In the genomic region with DNA sequence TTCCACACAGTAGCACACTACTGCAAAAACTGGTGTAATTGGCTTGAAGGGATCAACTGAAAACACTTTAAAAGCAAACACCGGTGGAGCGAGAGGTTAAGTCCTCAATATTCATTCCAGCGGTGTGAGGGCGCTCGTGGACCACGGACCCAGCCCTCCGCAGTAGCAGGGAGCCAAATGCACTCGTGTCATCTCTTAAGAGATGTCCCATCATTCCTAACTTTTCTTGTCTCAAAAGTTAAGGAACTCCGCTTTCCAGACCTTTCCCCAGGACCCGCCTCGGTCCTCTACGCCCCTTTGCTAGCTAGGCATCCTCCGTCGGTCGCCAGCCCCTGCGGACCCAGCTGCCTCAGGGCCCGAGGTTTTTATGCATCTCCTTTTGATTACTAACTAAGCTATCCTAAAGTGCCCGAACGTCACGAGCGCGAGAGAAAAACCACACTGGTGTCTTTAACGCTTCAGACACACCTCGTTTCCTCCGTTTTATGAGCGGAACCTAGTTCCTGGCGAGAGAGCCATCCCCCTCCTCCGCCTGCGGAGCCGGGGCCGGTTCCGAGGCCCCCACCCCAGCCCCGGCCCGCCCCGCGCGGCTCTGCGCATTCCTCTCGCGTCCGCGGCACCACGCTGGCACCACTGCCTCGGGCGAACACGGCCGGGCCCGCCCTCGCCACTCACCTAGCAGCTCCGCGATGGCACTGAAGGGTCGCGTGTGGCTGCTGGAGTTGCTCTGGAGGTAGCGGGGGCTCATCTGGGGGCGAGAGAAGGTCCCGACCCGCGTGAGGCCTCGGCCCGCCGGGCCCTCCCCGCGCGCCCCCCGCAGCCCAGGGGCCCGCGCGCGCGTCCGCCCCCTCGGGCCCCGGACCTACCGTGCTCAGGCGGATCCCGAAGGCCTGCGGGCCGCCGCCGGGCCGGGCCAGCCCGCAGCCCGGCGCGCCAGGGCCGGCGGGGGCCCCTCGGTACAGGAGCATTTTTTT, we compare ENCODE assay signal across 8 cellular contexts. TPM values are rescaled to one million over a fixed set of nuclear protein-coding genes. Genes with fewer than 3 reads are reported as not detected.
DNase-seq lines count a peak whose midpoint lies in the region; ATAC-seq and TF ChIP-seq lines count a peak whose summit lies in the region.

No MANE protein-coding gene starts in this region.

- H3K18ac ChIP-seq in IMR-90 (ENCODE audit: low read depth, low read length) = no peak overlapping the region

- no peak overlapping the region for H2AK5ac ChIP-seq in IMR-90 (ENCODE audit: low read depth, low read length)

- DNase-seq in COR-L47 (lab: John Stamatoyannopoulos, UW) (peak; percentile 8), IMR-90 (peak; percentile 49), SK-MEL-5 (ENCODE audit: low read depth, low spot score) (peak; percentile 54), adrenal gland (peak; percentile 39 to 75 (median 64)), heart right ventricle (peak; percentile 37 to 38), posterior cingulate gyrus (peak; percentile 13 to 88 (median 47)), UCSD-AML1 (lab: John Stamatoyannopoulos, UW; ENCODE audit: unreplicated experiment) (no peak)

- H2BK120ac ChIP-seq in IMR-90 (ENCODE audit: low read depth, low read length) = no peak overlapping the region

- H3K9ac ChIP-seq in IMR-90 (ENCODE audit: low read depth, low read length) = peak overlapping the region; percentile 77

- no peak overlapping the region for H2BK5ac ChIP-seq in IMR-90 (ENCODE audit: low read depth, low read length, poor library complexity, severe bottlenecking)

- intact Hi-C loops in IMR-90 (cut with micrococcal nuclease) = loop anchor here (10.0 kb wide), 1 partner anchor 626 kb away; a partner anchor contains a TSS
- intact Hi-C loops in adrenal gland (cut with DNase I) = no loop called here
- intact Hi-C loops in heart right ventricle (cut with DNase I) = no loop called here
- intact Hi-C loops in posterior cingulate gyrus (cut with DNase I) = no loop called here

- dilution Hi-C loops in IMR-90 (cut with HindIII; ENCODE audit: low sequenced_read_pairs, unreplicated experiment) = no loop called here

- H3K4ac ChIP-seq in IMR-90 (ENCODE audit: low read depth, low read length) = peak overlapping the region; percentile 59; the same call in 1 of the 2 replicates

- in situ Hi-C loops in IMR-90 (cut with MboI; ENCODE audit: low sequenced_read_pairs) = no loop called here
- in situ Hi-C loops in SK-MEL-5 (cut with HindIII; ENCODE audit: low pct_unique_long_range_greater_than_20kb, low sequenced_read_pairs) = no loop called here

- peak overlapping the region; percentile 33; the same call in 1 of the 2 replicates for H4K91ac ChIP-seq in IMR-90 (ENCODE audit: insufficient read depth, low read depth, low read length)

- peak overlapping the region; percentile 86 for H2AFZ ChIP-seq in IMR-90 (replicated peaks; ENCODE audit: low read length, poor library complexity)

- H3K56ac ChIP-seq in IMR-90 (ENCODE audit: extremely low read depth, insufficient read depth, low read length) = no peak overlapping the region

- 53% methylated on average over 11 of the region's 88 CpGs; no CpG with 5 or more reads in 1 of the 2 experiments for WGBS in IMR-90 (ENCODE audit: extremely low coverage in 2 of 2, insufficient read length in 1 of 2), 2 experiments
- 1 to 42% (median 28%) methylated on average over 39 to 86 of the region's 88 CpGs; no CpG with 5 or more reads in 1 of the 4 donors for WGBS in adrenal gland, 4 donors
- whole genome bisulfite sequencing in heart right ventricle, 2 donors = 1% methylated on average over 46 to 86 of the region's 88 CpGs

- peak; percentile 56 for TF ChIP-seq RAD21 in IMR-90 (IDR thresholded peaks at IDR 0.05; ENCODE audit: low read length)

- peak overlapping the region; percentile 36 for H3K27ac ChIP-seq in IMR-90 (ENCODE audit: insufficient read depth, low read length)
- H3K27ac ChIP-seq in adrenal gland = peak overlapping the region in 3 of 5 donors; percentile 71 to 83 (median 77)
- H3K27ac ChIP-seq in heart right ventricle = peak overlapping the region in 9 of 10 donors; percentile 34 to 64 (median 48)

- peak overlapping the region; percentile 62 for H3K4me3 ChIP-seq in IMR-90 (ENCODE audit: insufficient read depth, low read depth, low read length)
- peak overlapping the region in 2 of 4 donors; percentile 51 to 67 for H3K4me3 ChIP-seq in adrenal gland
- H3K4me3 ChIP-seq in heart right ventricle = peak overlapping the region; percentile 44 to 71 (median 62)

- H3K4me1 ChIP-seq in IMR-90 (ENCODE audit: control insufficient read depth, insufficient read depth, low read length) (no peaks in the 10 kb centered on the region), adrenal gland (replicated peaks in 1 of 2) (no peaks in the 10 kb centered on the region), heart right ventricle (peaks cover 0 to 12% (median 3%) of the 10 kb centered on the region in 9 donors)

- H2BK15ac ChIP-seq in IMR-90 (ENCODE audit: low read depth, low read length) = no peak overlapping the region

- CTCF ChIA-PET in IMR-90 (lab: Yijun Ruan, JAX) = no interaction called here

- POLR2A ChIA-PET in IMR-90 (lab: Charles Lee; ENCODE audit: unreplicated experiment) = interaction anchor here (0.6 kb wide), 1 partner anchor 20 kb away, joined by 3 read pairs; no protein-coding TSS in a partner anchor

- BruUV-seq in IMR-90 (replicated peaks; lab: Mats Ljungman, UMichigan) = no TSS peak

- H2BK20ac ChIP-seq in IMR-90 (ENCODE audit: low read depth, low read length) = no peak overlapping the region

- no peaks in the 10 kb centered on the region; the same call in 1 of the 2 replicates for H3K9me1 ChIP-seq in IMR-90 (ENCODE audit: insufficient read depth, low read length)

- TF ChIP-seq CTCF in IMR-90 (conservative IDR thresholded peaks at IDR 0.05; ENCODE audit: low read depth, low read length) (peak; percentile 53), adrenal gland (IDR thresholded peaks at IDR 0.05) (peak in 4 of 6 experiments; percentile 30 to 41 (median 38)), heart right ventricle (IDR thresholded peaks at IDR 0.05) (peak in 8 of 9 donors; percentile 17 to 64 (median 48))

- H3K27me3 ChIP-seq in IMR-90 (ENCODE audit: control insufficient read depth, insufficient read depth, low read length) (peaks cover 3% of the 10 kb centered on the region; the same call in 1 of the 2 replicates), adrenal gland (peaks cover 5% of the 10 kb centered on the region), heart right ventricle (peaks cover 0 to 41% (median 0%) of the 10 kb centered on the region in 7 donors)

- H3K23ac ChIP-seq in IMR-90 (ENCODE audit: low read depth, low read length) = peak overlapping the region; percentile 84

- no peak for TF ChIP-seq POLR2A in IMR-90 (IDR thresholded peaks at IDR 0.05; ENCODE audit: low read depth, low read length)
- TF ChIP-seq POLR2A in adrenal gland (IDR thresholded peaks at IDR 0.05) = no peak

- H4K5ac ChIP-seq in IMR-90 (ENCODE audit: low read depth, low read length) = no peak overlapping the region

- peaks cover 0 to 15% of the 10 kb centered on the region in 2 experiments; a peak in 1 of 4 replicates for H3K79me1 ChIP-seq in IMR-90 (ENCODE audit: low read depth in 1 of 2, low read length in 2 of 2)

- H4K20me1 ChIP-seq in IMR-90 (ENCODE audit: insufficient read depth, low read length) = peaks cover 18% of the 10 kb centered on the region; the same call in 1 of the 2 replicates

- H4K8ac ChIP-seq in IMR-90 (ENCODE audit: low read depth in 2 of 2, low read length in 2 of 2) = peak overlapping the region in 1 of 2 experiments; percentile 52; a peak in 1 of 4 replicates

- H3K4me2 ChIP-seq in IMR-90 (ENCODE audit: low read depth, low read length) = peak overlapping the region; percentile 75

- no peaks in the 10 kb centered on the region for H3K9me3 ChIP-seq in IMR-90 (ENCODE audit: control insufficient read depth, insufficient read depth, low read length)
- H3K9me3 ChIP-seq in adrenal gland (replicated peaks in 1 of 3) = no peaks in the 10 kb centered on the region
- H3K9me3 ChIP-seq in heart right ventricle = no peaks in the 10 kb centered on the region

- H3K36me3 ChIP-seq in IMR-90 (ENCODE audit: control insufficient read depth, insufficient read depth, low read length) (no peaks in the 10 kb centered on the region), adrenal gland (replicated peaks in 1 of 2) (no peaks in the 10 kb centered on the region), heart right ventricle (no peaks in the 10 kb centered on the region)

- H3K14ac ChIP-seq in IMR-90 (replicated peaks; ENCODE audit: low read depth, low read length) = no peak overlapping the region

- ATAC-seq in GM21423 (IDR thresholded peaks at IDR 0.05; ENCODE audit: unreplicated experiment) (peak; percentile 40), IMR-90 (ENCODE audit: low read depth) (peak; percentile 71), heart right ventricle (peak; percentile 45 to 80 (median 76))

- peak overlapping the region; percentile 94 for H2AK9ac ChIP-seq in IMR-90 (replicated peaks; ENCODE audit: low read depth, low read length, poor library complexity)

TF ChIP-seq in IMR-90, 13 proteins besides CTCF, POLR2A, EP300 and RAD21:
- TF ChIP-seq MAFK (IDR thresholded peaks at IDR 0.05; ENCODE audit: low read depth, low read length) (no peak), MXI1 (IDR thresholded peaks at IDR 0.05; ENCODE audit: borderline replicate concordance, low read depth, low read length) (0 out of 2 replicates have a peak, but pooled peaks have one; percentile 34), SMC3 (IDR thresholded peaks at IDR 0.05; ENCODE audit: low read depth, low read length) (0 out of 2 replicates have a peak, but pooled peaks have one; percentile 13), RFX5 (IDR thresholded peaks at IDR 0.05; ENCODE audit: low read depth, low read length) (no peak), CHD1 (IDR thresholded peaks at IDR 0.05; ENCODE audit: low read depth, low read length) (no peak)

RNA-seq across cellular contexts. Expression of a gene that starts 0.7 kb away (rescaled TPM):
- total RNA-seq in IMR-90 (2012; rRNA removed) (33.1 and 34.2 TPM in 2 replicates), adrenal gland (10 to 100 TPM; 30.6 to 50.7 (median 36.3) TPM), heart right ventricle (1 to 10 TPM; 2.2 to 3.2 (median 2.7) TPM)
- polyA plus RNA-seq in IMR-90 (2012; rRNA removed) (13.6 and 17.5 TPM in 2 replicates), adrenal gland (10 to 100 TPM; 13.4 to 44.7 (median 22.7) TPM), heart right ventricle (1 to 10 TPM; 2.3 to 3.5 TPM)
- polyA plus RNA-seq in IMR-90 (2012; cell fraction: cytosol; rRNA removed) = 3.7 and 4.5 TPM in 2 replicates
- polyA plus RNA-seq in IMR-90 (2012; cell fraction: nucleus; rRNA removed; ENCODE audit: low replicate concordance) = 4.6 and 29.1 TPM in 2 replicates
- 11.7 and 13.7 TPM in 2 replicates for total RNA-seq in SK-MEL-5 (2014; rRNA removed; shearing (Covaris generic))
- 11.7 and 16.3 TPM in 2 replicates for polyA plus RNA-seq in SK-MEL-5 (2015; cell fraction: cytosol; rRNA removed)
- 13.6 and 17.9 TPM in 2 replicates for polyA plus RNA-seq in SK-MEL-5 (2015; cell fraction: nucleus; rRNA removed)
